Comparison of ENCODE assay signal across 16 cellular contexts in the genomic region with DNA sequence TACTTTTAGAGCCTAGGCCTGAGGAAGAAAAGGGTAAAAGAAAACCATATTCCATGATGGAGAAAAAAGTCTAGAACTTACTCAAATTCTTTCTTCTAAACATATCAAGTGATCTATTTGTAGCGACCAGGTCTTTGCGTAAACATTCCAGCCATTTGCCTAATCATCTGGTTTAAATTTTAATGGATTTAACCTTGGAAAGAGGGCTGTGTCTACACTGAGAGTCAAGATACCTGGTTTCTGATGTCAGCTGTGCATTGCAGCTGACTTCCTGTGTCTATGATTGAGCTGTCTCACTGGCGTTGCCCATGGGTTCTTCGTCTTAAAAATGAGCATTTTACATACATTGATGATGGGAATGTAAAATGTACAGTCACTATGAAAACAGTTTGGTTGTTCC. TPM values are rescaled to one million over a fixed set of nuclear protein-coding genes. Genes with fewer than 3 reads are reported as not detected.
DNase-seq lines count a peak whose midpoint lies in the region; ATAC-seq, FAIRE-seq and TF ChIP-seq lines count a peak whose summit lies in the region.
"Had no signal": no experiment of that assay in that cellular context is flagged by ENCODE, and none has a peak within 500 bp of the region (broad histone marks: within the 10 kb centered on the region; RNA-seq: fewer than 3 reads in every experiment).

No MANE protein-coding gene starts in this region.

- no peaks in the 10 kb centered on the region for H3K9me3 ChIP-seq in A549
- H3K9me3 ChIP-seq in MM.1S (replicated peaks; ENCODE audit: insufficient read depth, low read length), result no peaks in the 10 kb centered on the region
- H3K9me3 ChIP-seq in HepG2 (ENCODE audit: low read length), result no peaks in the 10 kb centered on the region
- H3K9me3 ChIP-seq in pancreas, result no peaks in the 10 kb centered on the region
- H3K9me3 ChIP-seq: BE2C, Caco-2 had no signal

- TF ChIP-seq POLR2A in A549 (IDR thresholded peaks at IDR 0.05; ENCODE audit: low read length), result no peak
- 0 out of 4 replicates have a peak, but pooled peaks of 1 of the 2 experiments have one; percentile 18 for TF ChIP-seq POLR2A in HepG2 (IDR thresholded peaks at IDR 0.05; ENCODE audit: insufficient read depth in 1 of 2, low read depth in 2 of 2, low read length in 2 of 2)

- ATAC-seq in A549 (no peak), HepG2 (peak; percentile 92), pancreas (peak; percentile 68 to 84 (median 77))

- no peak for DNase-seq in A549 (ENCODE audit: low read depth in 1 of 2, low spot score in 1 of 2)
- peak; percentile 3 for DNase-seq in MM.1S
- DNase-seq in HepG2 (ENCODE audit: low spot score), result peak; percentile 94
- peak in 2 of 6 donors; percentile 19 to 42 for DNase-seq in pancreas
- no peak for DNase-seq in putamen (ENCODE audit: low spot score)
- DNase-seq in GM13976 (ENCODE audit: low spot score), result no peak
- DNase-seq in stimulated activated CD4-positive, alpha-beta T cell treated with anti-CD3 and anti-CD28 coated beads, Interleukin-4, amount 100 ng/mL, for 4 hours, result no peak
- DNase-seq: BE2C; CD4-positive, alpha-beta memory T cell; DMS53; GOT3; H9; IMR-90; KBM-7 had no signal

- no peak for TF ChIP-seq CTCF in A549 (IDR thresholded peaks at IDR 0.05)
- TF ChIP-seq CTCF in MM.1S (IDR thresholded peaks at IDR 0.05; ENCODE audit: low read length), result no peak
- no peak for TF ChIP-seq CTCF in HepG2 (CRISPR knock-in tag; IDR thresholded peaks at IDR 0.05)
- TF ChIP-seq CTCF in pancreas (IDR thresholded peaks at IDR 0.05), result no peak
- no peak for TF ChIP-seq CTCF in GM13976 (IDR thresholded peaks at IDR 0.05; ENCODE audit: borderline replicate concordance, control extremely low read depth, extremely low read depth, insufficient read depth, missing control alignments)

- no peaks in the 10 kb centered on the region for H3K36me3 ChIP-seq in MM.1S (replicated peaks; ENCODE audit: insufficient read depth, low read length)
- no peaks in the 10 kb centered on the region for H3K36me3 ChIP-seq in HepG2 (replicated peaks in 1 of 2; ENCODE audit: control insufficient read depth in 1 of 2, insufficient read depth in 2 of 2, low read length in 2 of 2)
- no peaks in the 10 kb centered on the region for H3K36me3 ChIP-seq in pancreas
- H3K36me3 ChIP-seq: BE2C had no signal

- H3K4me1 ChIP-seq in A549 (peaks cover 32% of the 10 kb centered on the region; the same call in 2 of the 3 replicates), MM.1S (ENCODE audit: low read length) (no peaks in the 10 kb centered on the region), HepG2 (ENCODE audit: insufficient read depth, low read length) (peaks cover 95% of the 10 kb centered on the region), pancreas (peaks cover 22 to 26% (median 24%) of the 10 kb centered on the region in 3 donors)
- H3K4me1 ChIP-seq: BE2C had no signal

- FAIRE-seq in A549 (lab: Jason Lieb, UNC) (no peak), HepG2 (lab: Jason Lieb, UNC) (peak; percentile 78), pancreas (lab: Jason Lieb, UNC) (no peak)

- intact Hi-C loops in HepG2 (cut with micrococcal nuclease; ENCODE audit: unreplicated experiment) (no loop called here), pancreas (cut with DNase I) (no loop called here)

- H3K27me3 ChIP-seq in MM.1S (replicated peaks; ENCODE audit: insufficient read depth, low read length) (no peaks in the 10 kb centered on the region), HepG2 (ENCODE audit: control insufficient read depth in 1 of 2, insufficient read depth in 2 of 2, low read length in 2 of 2) (no peaks in the 10 kb centered on the region), pancreas (no peaks in the 10 kb centered on the region)
- H3K27me3 ChIP-seq: BE2C had no signal

- no peak for TF ChIP-seq RAD21 in A549 (conservative IDR thresholded peaks at IDR 0.05 in 1 of 2, IDR thresholded peaks at IDR 0.05 in 1 of 2)
- no peak for TF ChIP-seq RAD21 in HepG2 (CRISPR knock-in tag; IDR thresholded peaks at IDR 0.05)

- H3K9ac ChIP-seq in MM.1S (ENCODE audit: low read length) (no peak overlapping the region), HepG2 (ENCODE audit: insufficient read depth, low read depth, low read length) (peak overlapping the region; percentile 28; the same call in 1 of the 2 replicates)

- in situ Hi-C loops in HepG2 (cut with HindIII; ENCODE audit: extremely low pct_ligation_motif_present, low pct_unique_long_range_greater_than_20kb), result no loop called here
- in situ Hi-C loops in GM13976 (cut with MboI; ENCODE audit: low sequenced_read_pairs, unreplicated experiment), result no loop called here

- no peaks in the 10 kb centered on the region for H3F3A ChIP-seq in MM.1S (ENCODE audit: insufficient read depth, low read length)

- H3K27ac ChIP-seq in A549 (no peak overlapping the region), MM.1S (ENCODE audit: low read length) (no peak overlapping the region), HepG2 (ENCODE audit: extremely low read length, insufficient read depth, low read length) (peak overlapping the region; percentile 93), pancreas (peak overlapping the region in 1 of 4 donors; percentile 44)
- H3K27ac ChIP-seq: C4-2B had no signal

- H2AFZ ChIP-seq in MM.1S (ENCODE audit: low read length) (no peak overlapping the region), HepG2 (ENCODE audit: low read length) (no peak overlapping the region)

- WGBS in A549 (ENCODE audit: missing lambda C conversion rate), result 67% methylated on average over 4 of the region's 4 CpGs
- 2% methylated on average over 4 of the region's 4 CpGs for WGBS in HepG2 (ENCODE audit: low lambda C conversion rate)
- 17 to 22% methylated on average over 4 of the region's 4 CpGs for WGBS in pancreas, 2 donors

- no peaks in the 10 kb centered on the region for H3K9me2 ChIP-seq in MM.1S (replicated peaks; ENCODE audit: insufficient read depth, low read length)

- CTCF ChIA-PET in A549 (lab: Yijun Ruan, JAX) (no interaction called here), HepG2 (lab: Yijun Ruan, JAX; ENCODE audit: low intra/inter-chr PET ratio, low total read pairs) (no interaction called here)

- POLR2A ChIA-PET in A549 (lab: Yijun Ruan, JAX), result no interaction called here
- POLR2A ChIA-PET in HepG2 (lab: Yijun Ruan, JAX), result interaction anchor here (1.2 to 3.0 kb wide), 5 partner anchors 9 to 153 kb away, joined by 4 to 22 read pairs (median 7); no protein-coding TSS in a partner anchor

- TF ChIP-seq EP300 in A549 (IDR thresholded peaks at IDR 0.05), result no peak
- TF ChIP-seq EP300 in HepG2 (IDR thresholded peaks at IDR 0.05; ENCODE audit: low read depth in 2 of 2, low read length in 2 of 2), result peak; percentile 72 to 91; a peak in 3 of 4 replicates
- peak; percentile 78; the same call in 1 of the 2 replicates for TF ChIP-seq EP300 in HepG2 (CRISPR knock-in tag; IDR thresholded peaks at IDR 0.05; ENCODE audit: borderline replicate concordance)

- no peak overlapping the region for H3K4me3 ChIP-seq in A549
- no peak overlapping the region for H3K4me3 ChIP-seq in MM.1S (ENCODE audit: low read length)
- peak overlapping the region in 2 of 3 experiments; percentile 5 to 18; a peak in 2 of 6 replicates for H3K4me3 ChIP-seq in HepG2 (replicated peaks in 1 of 3; ENCODE audit: insufficient read depth in 1 of 3, low read depth in 2 of 3, low read length in 3 of 3)
- H3K4me3 ChIP-seq in pancreas, result no peak overlapping the region

- H3K4me2 ChIP-seq in A549 (0 out of 3 replicates have a peak overlapping the region, but pooled peaks have one; percentile 30), MM.1S (ENCODE audit: low read depth, low read length) (no peak overlapping the region), HepG2 (ENCODE audit: low read depth, low read length) (peak overlapping the region; percentile 44)

- H3K79me2 ChIP-seq in MM.1S (ENCODE audit: low read length) (no peaks in the 10 kb centered on the region), HepG2 (ENCODE audit: insufficient read depth, low read length) (peaks cover 7% of the 10 kb centered on the region)

- H4K20me1 ChIP-seq in MM.1S (ENCODE audit: insufficient read depth, low read length), result no peaks in the 10 kb centered on the region
- H4K20me1 ChIP-seq in HepG2 (ENCODE audit: insufficient read depth, low read length), result no peaks in the 10 kb centered on the region

- no TSS peak for BruUV-seq in HepG2 (replicated peaks; lab: Mats Ljungman, UMichigan)

TF ChIP-seq in A549, 52 proteins besides CTCF, POLR2A, EP300 and RAD21 (continues in another document):
- no peak for TF ChIP-seq BHLHE40 (IDR thresholded peaks at IDR 0.05; ENCODE audit: low read depth, low read length)

TF ChIP-seq in HepG2, 621 proteins besides CTCF, POLR2A, EP300 and RAD21 (continues in another document):
- TF ChIP-seq SP5 (CRISPR knock-in tag; IDR thresholded peaks at IDR 0.05; ENCODE audit: borderline replicate concordance, low read depth), result peak; percentile 49; the same call in 1 of the 2 replicates

RNA-seq across cellular contexts. Expression of a gene that starts 10.0 kb away (rescaled TPM):
- polyA plus RNA-seq in A549 (2011; rRNA removed) (432 and 458 TPM in 2 replicates), A549 (2017; fragmentation: RNase III; extraction: RNeasy Plus Mini Kit Qiagen cat#74134 plus additional on column Dnase treatment) (197 to 215 TPM (median 199 TPM) in 3 replicates), HepG2 (2011; rRNA removed) (2,108 and 2,761 TPM in 2 replicates), pancreas (10 to 100 TPM; 18.7 to 39.0 TPM)
- 66.4 and 75.8 TPM in 2 replicates for polyA plus RNA-seq in A549 (2012; cell fraction: cytosol; rRNA removed)
- polyA plus RNA-seq in A549 (2012; cell fraction: nucleus; rRNA removed), result 17.6 and 18.7 TPM in 2 replicates
- polyA minus RNA-seq in A549 (2011; rRNA and poly(A)+ RNA removed), result 159 and 220 TPM in 2 replicates
- total RNA-seq in HepG2 (2016; rRNA removed; fragmentation: Illumina TruSeq; extraction: Trizol) (265 and 365 TPM in 2 replicates), pancreas (100 to 1,000 TPM in 2 of 6 donors, 10 to 100 TPM in 4; 41.9 to 122 (median 63.0) TPM)
- total RNA-seq in HepG2 (2016; cell fraction: cytosol; rRNA removed; fragmentation: Illumina TruSeq; extraction: Trizol; ENCODE audit: low read depth), result 106 and 111 TPM in 2 replicates
- total RNA-seq in HepG2 (2016; cell fraction: insoluble cytoplasmic fraction; rRNA removed; fragmentation: Illumina TruSeq; extraction: Trizol), result 253 and 367 TPM in 2 replicates
- total RNA-seq in HepG2 (2016; cell fraction: membrane; rRNA removed; fragmentation: Illumina TruSeq; extraction: Trizol), result 267 and 271 TPM in 2 replicates
- 271 and 302 TPM in 2 replicates for total RNA-seq in HepG2 (2016; cell fraction: nucleus; rRNA removed; fragmentation: Illumina TruSeq; extraction: Trizol)
- 1,026 and 1,553 TPM in 2 replicates for polyA plus RNA-seq in HepG2 (2011; cell fraction: cytosol; rRNA removed)
- polyA plus RNA-seq in HepG2 (2011; cell fraction: nucleus; rRNA removed), result 209 and 224 TPM in 2 replicates
- polyA plus RNA-seq in HepG2 (2012), result 787 and 938 TPM in 2 replicates
- polyA plus RNA-seq in HepG2 (2016; cell fraction: cytosol; fragmentation: Illumina TruSeq; extraction: Trizol; ENCODE audit: low read depth), result 159 and 182 TPM in 2 replicates
- polyA plus RNA-seq in HepG2 (2016; cell fraction: insoluble cytoplasmic fraction; fragmentation: Illumina TruSeq; extraction: Trizol; ENCODE audit: low read depth), result 316 and 330 TPM in 2 replicates
- 230 and 256 TPM in 2 replicates for polyA plus RNA-seq in HepG2 (2016; cell fraction: membrane; fragmentation: Illumina TruSeq; extraction: Trizol; ENCODE audit: low read depth)
- 368 and 391 TPM in 2 replicates for polyA plus RNA-seq in HepG2 (2016; cell fraction: nucleus; fragmentation: Illumina TruSeq; extraction: Trizol; ENCODE audit: insufficient read depth, low read depth)
- polyA minus RNA-seq in HepG2 (2011; rRNA and poly(A)+ RNA removed; ENCODE audit: low replicate concordance), result 117 and 454 TPM in 2 replicates
- polyA minus RNA-seq in HepG2 (2011; cell fraction: cytosol; rRNA and poly(A)+ RNA removed), result 1,086 and 1,277 TPM in 2 replicates
- polyA minus RNA-seq in HepG2 (2011; cell fraction: nucleus; rRNA and poly(A)+ RNA removed), result 441 and 760 TPM in 2 replicates

Comparison
In these comparisons a context has a peak if more than half of its experiments do, and no peak if none do; other contexts are left out.
1. ATAC-seq: peak in HepG2 (single experiment) and pancreas (4 of 4); none in A549 (0 of 2).
2. DNase-seq: peak in MM.1S (single experiment) and HepG2 (single experiment); none in A549 (0 of 2), putamen (single experiment), GM13976 (single experiment) and stimulated activated CD4-positive, alpha-beta T cell treated with anti-CD3 and anti-CD28 coated beads, Interleukin-4, amount 100 ng/mL, for 4 hours (0 of 2).
3. H3K4me3 ChIP-seq: peak in HepG2 (2 of 3); none in A549 (single experiment), MM.1S (single experiment) and pancreas (0 of 4).